In genomic region chr13:67736646-67737420, GRCh38 we compare ENCODE assay signal across 8 cellular contexts.
DNase-seq lines count a peak whose midpoint lies in the region; ATAC-seq and TF ChIP-seq lines count a peak whose summit lies in the region.

No MANE protein-coding gene starts in this region.

- H4K20me1 ChIP-seq in Loucy (ENCODE audit: insufficient read depth, low read length, poor library complexity, severe bottlenecking) = no peaks in the 10 kb centered on the region

- peak; percentile 38 for ATAC-seq in GM18858 (IDR thresholded peaks at IDR 0.05; ENCODE audit: unreplicated experiment)
- no peak for ATAC-seq in HG02973 (IDR thresholded peaks at IDR 0.05; ENCODE audit: unreplicated experiment)
- no peak for ATAC-seq in foreskin keratinocyte

- no peak overlapping the region for H3K9ac ChIP-seq in Loucy (ENCODE audit: low read depth, low read length, poor library complexity, severe bottlenecking)

- H3K4me3 ChIP-seq in Loucy (ENCODE audit: low read length, poor library complexity, severe bottlenecking) = no peak overlapping the region

- no peak overlapping the region for H3K27ac ChIP-seq in foreskin keratinocyte

- H3K9me2 ChIP-seq in Loucy (replicated peaks; ENCODE audit: low read depth, low read length) = no peaks in the 10 kb centered on the region

- H3K4me2 ChIP-seq in Loucy (ENCODE audit: low read depth, low read length, poor library complexity, severe bottlenecking) = no peak overlapping the region

- no peaks in the 10 kb centered on the region for H3K79me2 ChIP-seq in Loucy (ENCODE audit: insufficient read depth, low read length)

- H3F3A ChIP-seq in Loucy (ENCODE audit: low read depth) = no peaks in the 10 kb centered on the region

- H3K9me3 ChIP-seq in Loucy (ENCODE audit: insufficient read depth, low read depth, low read length) = no peaks in the 10 kb centered on the region

- TF ChIP-seq CTCF in Loucy (conservative IDR thresholded peaks at IDR 0.05; ENCODE audit: low read length) (peak; percentile 58), foreskin keratinocyte (conservative IDR thresholded peaks at IDR 0.05) (no peak)

- H2AFZ ChIP-seq in Loucy (ENCODE audit: low read length) = no peak overlapping the region

- DNase-seq in dedifferentiated amniotic fluid mesenchymal stem cell (ENCODE audit: extremely low spot score) (peak; percentile 84), non-pigmented ciliary epithelial cell (ENCODE audit: low read depth) (peak; percentile 53), NCI-H226 (no peak), foreskin keratinocyte (no peak)
- no peak for DNase-seq in stimulated activated CD8-positive, alpha-beta memory T cell treated with anti-CD3 and anti-CD28 coated beads, Interleukin-4, amount 100 ng/mL, for 48 hours

- H3K4me1 ChIP-seq in Loucy (ENCODE audit: insufficient read depth, low read length, poor library complexity, severe bottlenecking) = no peaks in the 10 kb centered on the region
- no peaks in the 10 kb centered on the region for H3K4me1 ChIP-seq in foreskin keratinocyte

- H3K27me3 ChIP-seq in Loucy (ENCODE audit: insufficient read depth, low read length, poor library complexity, severe bottlenecking) (no peaks in the 10 kb centered on the region), foreskin keratinocyte (no peaks in the 10 kb centered on the region)

- H3K36me3 ChIP-seq in Loucy (ENCODE audit: insufficient read depth, low read length) = no peaks in the 10 kb centered on the region

Comparison
In these comparisons a context has a peak if more than half of its experiments do, and no peak if none do; other contexts are left out.
1. DNase-seq: peak in dedifferentiated amniotic fluid mesenchymal stem cell (single experiment) and non-pigmented ciliary epithelial cell (single experiment); none in NCI-H226 (single experiment), foreskin keratinocyte (0 of 2) and stimulated activated CD8-positive, alpha-beta memory T cell treated with anti-CD3 and anti-CD28 coated beads, Interleukin-4, amount 100 ng/mL, for 48 hours (single experiment).